ENCODE assay signal across 8 cellular contexts in the genomic region with DNA sequence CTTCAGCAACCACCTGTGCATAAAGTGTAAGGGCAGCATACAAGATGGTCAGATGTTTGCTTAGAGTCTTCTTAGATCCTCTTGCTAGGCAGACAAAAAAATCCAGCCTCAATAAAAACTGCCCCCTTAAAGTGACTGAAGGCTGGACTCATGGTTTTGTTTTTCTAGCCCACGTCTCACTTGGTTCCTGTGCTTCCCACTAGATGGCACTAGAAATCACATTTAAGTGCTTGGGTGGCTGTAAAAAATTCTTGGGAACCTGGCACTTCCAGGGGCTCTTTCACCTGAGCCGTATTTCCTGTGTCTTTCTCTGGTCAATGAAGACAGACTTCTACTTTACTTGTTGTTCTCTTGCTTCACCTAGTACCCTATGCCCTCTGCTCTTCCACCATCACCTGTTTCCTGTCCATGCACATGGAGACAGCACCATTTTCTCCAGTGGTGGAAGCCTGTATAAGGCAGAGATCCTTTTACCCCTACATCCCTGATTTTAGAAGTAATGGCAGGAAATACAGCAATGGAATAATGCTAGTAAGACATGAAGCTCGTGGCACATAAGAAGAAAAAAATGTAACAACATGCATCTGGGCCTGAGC. TPM values are rescaled to one million over a fixed set of nuclear protein-coding genes. Genes with fewer than 3 reads are reported as not detected.
DNase-seq lines count a peak whose midpoint lies in the region; ATAC-seq, FAIRE-seq and TF ChIP-seq lines count a peak whose summit lies in the region.

No MANE protein-coding gene starts in this region.

- no peaks in the 10 kb centered on the region for H3K9me3 Mint-ChIP-seq in activated T-helper 1 cell treated with anti-CD3 and anti-CD28 coated beads, Interleukin-12 subunit alpha, Interleukin-12 subunit beta, Interleukin-2, Interleukin-4 antibody, amounts not matched to agents 30 ng/mL and 10 ng/mL and 1 ng/mL, durations not matched to agents 14 hours and 24 hours and 36 hours

- peaks cover 2% of the 10 kb centered on the region; the same call in 1 of the 2 replicates for H3K36me3 ChIP-seq in H7 (replicated peaks; ENCODE audit: control insufficient read depth, insufficient read depth, low read length)

- FAIRE-seq in urothelium cell line (lab: Jason Lieb, UNC) = no peak

- no peak overlapping the region for H3K27ac ChIP-seq in C4-2B

- H3K27me3 Mint-ChIP-seq in activated T-helper 1 cell treated with anti-CD3 and anti-CD28 coated beads, Interleukin-12 subunit alpha, Interleukin-12 subunit beta, Interleukin-2, Interleukin-4 antibody, amounts not matched to agents 30 ng/mL and 10 ng/mL and 1 ng/mL, durations not matched to agents 14 hours and 24 hours and 36 hours (ENCODE audit: insufficient read depth) = no peaks in the 10 kb centered on the region

- H3K27me3 ChIP-seq in H7 (ENCODE audit: control insufficient read depth, insufficient read depth, low read length) = no peaks in the 10 kb centered on the region

- H3K27ac Mint-ChIP-seq in activated T-helper 1 cell treated with anti-CD3 and anti-CD28 coated beads, Interleukin-12 subunit alpha, Interleukin-12 subunit beta, Interleukin-2, Interleukin-4 antibody, amounts not matched to agents 30 ng/mL and 10 ng/mL and 1 ng/mL, durations not matched to agents 14 hours and 24 hours and 36 hours = no peak overlapping the region

- DNase-seq in H7 (peak; percentile 71), NCI-H510A treated with DMSO at 0.1 percent for 48 hours (lab: John Stamatoyannopoulos, UW) (peak; percentile 48), T47D (ENCODE audit: low read depth in 1 of 2, low spot score in 1 of 2) (peak; percentile 47 to 63), kidney glomerular epithelial cell (lab: John Stamatoyannopoulos, UW) (peak; percentile 61), urothelium cell line (ENCODE audit: low spot score) (peak; percentile 56)
- DNase-seq in activated T-helper 1 cell treated with anti-CD3 and anti-CD28 coated beads, Interleukin-12 subunit alpha, Interleukin-12 subunit beta, Interleukin-2, Interleukin-4 antibody, amounts not matched to agents 30 ng/mL and 10 ng/mL and 1 ng/mL, durations not matched to agents 14 hours and 24 hours and 36 hours (ENCODE audit: low spot score) = no peak

- in situ Hi-C loops in T47D (cut with HindIII; ENCODE audit: low pct_unique_long_range_greater_than_20kb, low sequenced_read_pairs) = no loop called here

- ATAC-seq in GM21447 (IDR thresholded peaks at IDR 0.05; ENCODE audit: unreplicated experiment) = no peak

- H3K4me3 ChIP-seq in H7 (ENCODE audit: insufficient read depth, low read depth, low read length) = no peak overlapping the region

- peak; percentile 85 for TF ChIP-seq CTCF in C4-2B (conservative IDR thresholded peaks at IDR 0.05)

- H3K36me3 Mint-ChIP-seq in activated T-helper 1 cell treated with anti-CD3 and anti-CD28 coated beads, Interleukin-12 subunit alpha, Interleukin-12 subunit beta, Interleukin-2, Interleukin-4 antibody, amounts not matched to agents 30 ng/mL and 10 ng/mL and 1 ng/mL, durations not matched to agents 14 hours and 24 hours and 36 hours (ENCODE audit: low read depth) = peaks cover 14% of the 10 kb centered on the region

- peaks cover 17% of the 10 kb centered on the region for H3K4me1 Mint-ChIP-seq in activated T-helper 1 cell treated with anti-CD3 and anti-CD28 coated beads, Interleukin-12 subunit alpha, Interleukin-12 subunit beta, Interleukin-2, Interleukin-4 antibody, amounts not matched to agents 30 ng/mL and 10 ng/mL and 1 ng/mL, durations not matched to agents 14 hours and 24 hours and 36 hours (ENCODE audit: low read depth)

- no peak overlapping the region for H3K4me3 Mint-ChIP-seq in activated T-helper 1 cell treated with anti-CD3 and anti-CD28 coated beads, Interleukin-12 subunit alpha, Interleukin-12 subunit beta, Interleukin-2, Interleukin-4 antibody, amounts not matched to agents 30 ng/mL and 10 ng/mL and 1 ng/mL, durations not matched to agents 14 hours and 24 hours and 36 hours

- intact Hi-C loops in activated T-helper 1 cell treated with anti-CD3 and anti-CD28 coated beads, Interleukin-12 subunit alpha, Interleukin-12 subunit beta, Interleukin-2, Interleukin-4 antibody, amounts not matched to agents 30 ng/mL and 10 ng/mL and 1 ng/mL, durations not matched to agents 14 hours and 24 hours and 36 hours (cut with micrococcal nuclease) = loop anchor here (1.0 to 5.0 kb wide), 2 partner anchors 41 to 184 kb away; partner anchors contain the start of gene DNM3

RNA-seq across cellular contexts. Expression of gene METTL13, which starts 20.0 kb away (rescaled TPM):
- total RNA-seq in H7 (2014; rRNA removed; shearing (Covaris generic)) = 47.9 and 49.5 TPM in 2 replicates
- total RNA-seq in activated T-helper 1 cell treated with anti-CD3 and anti-CD28 coated beads, Interleukin-12 subunit alpha, Interleukin-12 subunit beta, Interleukin-2, Interleukin-4 antibody, amounts not matched to agents 30 ng/mL and 10 ng/mL and 1 ng/mL, durations not matched to agents 14 hours and 24 hours and 36 hours = 55.6 and 56.5 TPM in 2 replicates

RNA-seq across cellular contexts. Expression of gene DNM3, which starts 39.8 kb away (rescaled TPM):
- 0.73 and 2.0 TPM in 2 replicates for total RNA-seq in H7 (2014; rRNA removed; shearing (Covaris generic))
- total RNA-seq in activated T-helper 1 cell treated with anti-CD3 and anti-CD28 coated beads, Interleukin-12 subunit alpha, Interleukin-12 subunit beta, Interleukin-2, Interleukin-4 antibody, amounts not matched to agents 30 ng/mL and 10 ng/mL and 1 ng/mL, durations not matched to agents 14 hours and 24 hours and 36 hours = 0.62 and 0.64 TPM in 2 replicates

RNA-seq across cellular contexts. Expression of gene VAMP4, which starts 59.6 kb away (rescaled TPM):
- total RNA-seq in H7 (2014; rRNA removed; shearing (Covaris generic)) = 8.2 and 10.9 TPM in 2 replicates
- 8.8 and 10.4 TPM in 2 replicates for total RNA-seq in activated T-helper 1 cell treated with anti-CD3 and anti-CD28 coated beads, Interleukin-12 subunit alpha, Interleukin-12 subunit beta, Interleukin-2, Interleukin-4 antibody, amounts not matched to agents 30 ng/mL and 10 ng/mL and 1 ng/mL, durations not matched to agents 14 hours and 24 hours and 36 hours
